ENCODE assay signal across 1 cellular context in genomic region chr1:160209656-160210046, GRCh38.
TF ChIP-seq lines count a peak whose summit lies in the region.

No MANE protein-coding gene starts in this region.

TF ChIP-seq in GM12878, 131 proteins besides CTCF, POLR2A, EP300 and RAD21:
- TF ChIP-seq POLR2AphosphoS5 (IDR thresholded peaks at IDR 0.05; ENCODE audit: low read length) (0 out of 2 replicates have a peak, but pooled peaks have one; percentile 24), NFXL1 (IDR thresholded peaks at IDR 0.05; ENCODE audit: borderline replicate concordance) (no peak)
TF ChIP-seq in GM12878: peak in this region for 1.
